Comparison of ENCODE assay signal across 14 cellular contexts in the genomic region with DNA sequence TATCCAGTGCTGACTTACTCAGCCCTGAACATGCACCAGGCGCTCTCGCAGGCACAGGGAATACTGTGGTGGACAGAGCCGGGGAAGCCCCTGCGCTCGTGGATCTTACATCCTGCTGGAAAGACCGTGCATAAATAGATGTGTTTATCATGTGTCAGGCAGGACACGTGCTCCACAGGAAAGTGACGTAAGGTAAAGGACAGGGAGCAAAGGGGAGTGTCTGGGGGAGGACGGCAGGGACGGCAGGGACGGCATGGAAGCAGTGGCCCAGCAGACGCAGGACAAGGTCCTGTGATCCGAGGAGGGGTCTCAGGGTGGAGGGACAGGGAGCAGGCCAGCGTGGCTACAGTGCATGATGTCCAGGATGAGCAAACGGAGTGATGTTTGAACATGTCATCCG.
"Had no signal": no experiment of that assay in that cellular context is flagged by ENCODE, and none has a peak within 500 bp of the region (broad histone marks: within the 10 kb centered on the region; RNA-seq: fewer than 3 reads in every experiment).

No MANE protein-coding gene starts in this region.

- DNase-seq: activated B cell treated with CpG ODN at 0.5 μM for 24 hours; activated CD4-positive, alpha-beta T cell treated with anti-CD3 and anti-CD28 coated beads, Interleukin-2, amount 50 U/mL, for 1 hour; activated effector memory CD4-positive, alpha-beta T cell treated with Interleukin-2 at 50 U/mL for 16 hours; activated T-cell treated with anti-CD3 and anti-CD28 coated beads, Interleukin-2, amount 50 U/mL, for 24 hours; left ventricle myocardium inferior; mesendoderm; sigmoid colon; stimulated activated CD4-positive, alpha-beta T cell treated with anti-CD3 and anti-CD28 coated beads, Interleukin-12 subunit alpha, Interleukin-12 subunit beta, amount 100 ng/mL, for 4 hours; stimulated activated naive CD4-positive, alpha-beta T cell treated with Interleukin-2 at 50 U/mL for 16 hours; T-helper 17 cell had no signal

- H3K36me3 Mint-ChIP-seq: activated naive CD4-positive, alpha-beta T cell treated with anti-CD3 and anti-CD28 coated beads, Interleukin-2, amount 50 U/mL, for 24 hours had no signal

- ATAC-seq: esophagus mucosa, T-helper 17 cell had no signal

- H3K27ac ChIP-seq: left ventricle myocardium inferior, prostate gland, sigmoid colon, suprapubic skin had no signal

- H3K9me3 Mint-ChIP-seq: activated B cell treated with CpG ODN at 0.5 μM for 24 hours; activated naive CD4-positive, alpha-beta T cell treated with anti-CD3 and anti-CD28 coated beads, Interleukin-2, amount 50 U/mL, for 24 hours; activated T-cell treated with anti-CD3 and anti-CD28 coated beads, Interleukin-2, amount 50 U/mL, for 24 hours had no signal

- H3K27me3 Mint-ChIP-seq: activated B cell treated with CpG ODN at 0.5 μM for 24 hours; activated naive CD4-positive, alpha-beta T cell treated with anti-CD3 and anti-CD28 coated beads, Interleukin-2, amount 50 U/mL, for 24 hours; activated T-cell treated with anti-CD3 and anti-CD28 coated beads, Interleukin-2, amount 50 U/mL, for 24 hours; T-helper 17 cell had no signal

- H3K4me3 Mint-ChIP-seq: activated B cell treated with CpG ODN at 0.5 μM for 24 hours; activated naive CD4-positive, alpha-beta T cell treated with anti-CD3 and anti-CD28 coated beads, Interleukin-2, amount 50 U/mL, for 24 hours; activated T-cell treated with anti-CD3 and anti-CD28 coated beads, Interleukin-2, amount 50 U/mL, for 24 hours; T-helper 17 cell had no signal

- H3K4me1 Mint-ChIP-seq: activated B cell treated with CpG ODN at 0.5 μM for 24 hours; activated naive CD4-positive, alpha-beta T cell treated with anti-CD3 and anti-CD28 coated beads, Interleukin-2, amount 50 U/mL, for 24 hours; T-helper 17 cell had no signal

- H3K27ac Mint-ChIP-seq: activated B cell treated with CpG ODN at 0.5 μM for 24 hours; activated naive CD4-positive, alpha-beta T cell treated with anti-CD3 and anti-CD28 coated beads, Interleukin-2, amount 50 U/mL, for 24 hours; activated T-cell treated with anti-CD3 and anti-CD28 coated beads, Interleukin-2, amount 50 U/mL, for 24 hours; T-helper 17 cell had no signal
